Comparison of ENCODE assay signal across 28 cellular contexts in genomic region chr18:55491606-55492005, GRCh38.
"Had no signal": no experiment of that assay in that cellular context is flagged by ENCODE, and none has a peak within 500 bp of the region (broad histone marks: within the 10 kb centered on the region; RNA-seq: fewer than 3 reads in every experiment).

No MANE protein-coding gene starts in this region.

- H3K36me3 Mint-ChIP-seq: memory B cell; naive B cell; natural killer cell treated with Interleukin-12 subunit alpha and Interleukin-12 subunit beta and Interleukin-15 and Interleukin-18, amount 100 ng/mL, for 72 hours; stimulated activated effector memory CD8-positive, alpha-beta T cell treated with anti-CD3 and anti-CD28 coated beads, Interleukin-12 subunit alpha, Interleukin-12 subunit beta, amount 100 ng/mL, for 72 hours had no signal

- ATAC-seq: esophagus mucosa; foreskin keratinocyte; gastroesophageal sphincter; heart left ventricle; left lobe of liver; mucosa of descending colon; natural killer cell treated with Interleukin-12 subunit alpha and Interleukin-12 subunit beta and Interleukin-15 and Interleukin-18, amount 100 ng/mL, for 72 hours; pancreas; right lobe of liver; stimulated activated effector memory CD8-positive, alpha-beta T cell treated with anti-CD3 and anti-CD28 coated beads, Interleukin-12 subunit alpha, Interleukin-12 subunit beta, amount 100 ng/mL, for 72 hours had no signal

- H3K4me3 ChIP-seq: gastroesophageal sphincter, heart left ventricle, hepatocyte, lung, mucosa of descending colon, pancreas, right lobe of liver, smooth muscle cell, stomach, thyroid gland had no signal

- H3K4me3 Mint-ChIP-seq: dendritic cell treated with granulocyte-macrophage colony-stimulating factor and Interleukin-4, amounts not matched to agents 40 ng/mL and 50 ng/mL, for 4 days; endodermal cell; memory B cell; naive B cell; natural killer cell treated with Interleukin-12 subunit alpha and Interleukin-12 subunit beta and Interleukin-15 and Interleukin-18, amount 100 ng/mL, for 72 hours; neural crest cell; stimulated activated effector memory CD8-positive, alpha-beta T cell treated with anti-CD3 and anti-CD28 coated beads, Interleukin-12 subunit alpha, Interleukin-12 subunit beta, amount 100 ng/mL, for 72 hours had no signal

- H3K9me3 Mint-ChIP-seq: dendritic cell treated with granulocyte-macrophage colony-stimulating factor and Interleukin-4, amounts not matched to agents 40 ng/mL and 50 ng/mL, for 4 days; endodermal cell; memory B cell; naive B cell; natural killer cell treated with Interleukin-12 subunit alpha and Interleukin-12 subunit beta and Interleukin-15 and Interleukin-18, amount 100 ng/mL, for 72 hours; neural crest cell; stimulated activated effector memory CD8-positive, alpha-beta T cell treated with anti-CD3 and anti-CD28 coated beads, Interleukin-12 subunit alpha, Interleukin-12 subunit beta, amount 100 ng/mL, for 72 hours had no signal

- DNase-seq: effector CD8-positive, alpha-beta T cell; endodermal cell; foreskin keratinocyte; heart left ventricle; mucosa of descending colon; naive B cell; pancreas; right lobe of liver; stimulated activated CD4-positive, alpha-beta T cell treated with anti-CD3 and anti-CD28 coated beads, Interleukin-2, amount 100 ng/mL, for 24 hours; stimulated activated CD4-positive, alpha-beta T cell treated with anti-CD3 and anti-CD28 coated beads, Interleukin-4, amount 100 ng/mL, for 24 hours; stimulated activated naive CD4-positive, alpha-beta T cell treated with Interleukin-2 at 50 U/mL for 16 hours; stomach; thyroid gland; trophoblast cell had no signal

- H3K27ac ChIP-seq: epithelial cell of prostate, foreskin keratinocyte, gastroesophageal sphincter, heart left ventricle, hepatocyte, neutrophil, pancreas, right lobe of liver, stomach, thyroid gland had no signal

- H3K27me3 Mint-ChIP-seq: naive B cell had no signal

- FAIRE-seq: kidney, pancreas had no signal

- H3K4me1 ChIP-seq: foreskin keratinocyte, pancreas, right lobe of liver, stomach had no signal

- H3K27ac Mint-ChIP-seq: dendritic cell treated with granulocyte-macrophage colony-stimulating factor and Interleukin-4, amounts not matched to agents 40 ng/mL and 50 ng/mL, for 4 days; endodermal cell; memory B cell; natural killer cell treated with Interleukin-12 subunit alpha and Interleukin-12 subunit beta and Interleukin-15 and Interleukin-18, amount 100 ng/mL, for 72 hours; stimulated activated effector memory CD8-positive, alpha-beta T cell treated with anti-CD3 and anti-CD28 coated beads, Interleukin-12 subunit alpha, Interleukin-12 subunit beta, amount 100 ng/mL, for 72 hours had no signal

- H3K4me2 ChIP-seq: hepatocyte, smooth muscle cell had no signal

- H3K36me3 ChIP-seq: gastroesophageal sphincter, heart left ventricle, neutrophil, pancreas, right lobe of liver, stomach, thyroid gland had no signal

- H3K9me3 ChIP-seq: gastroesophageal sphincter, heart left ventricle, mucosa of descending colon, neutrophil, pancreas, right lobe of liver, stomach, thyroid gland had no signal

- H2AFZ ChIP-seq: hepatocyte had no signal

- H3K27me3 ChIP-seq: foreskin keratinocyte, gastroesophageal sphincter, heart left ventricle, hepatocyte, neutrophil, pancreas, right lobe of liver, stomach, thyroid gland had no signal
